Comparison of ENCODE assay signal across 9 cellular contexts in genomic region chr1:226690460-226690982, GRCh38. TPM values are rescaled to one million over a fixed set of nuclear protein-coding genes. Genes with fewer than 3 reads are reported as not detected.
DNase-seq lines count a peak whose midpoint lies in the region; ATAC-seq and TF ChIP-seq lines count a peak whose summit lies in the region.
"Had no signal": no experiment of that assay in that cellular context is flagged by ENCODE, and none has a peak within 500 bp of the region (broad histone marks: within the 10 kb centered on the region; RNA-seq: fewer than 3 reads in every experiment).

No MANE protein-coding gene starts in this region.

- intact Hi-C loops in head of caudate nucleus (cut with DNase I): no loop called here

- H3K27ac ChIP-seq in VCaP: peak overlapping the region; percentile 46
- H3K27ac ChIP-seq: A549 had no signal

- no peak overlapping the region for H3K4me3 ChIP-seq in fibroblast of villous mesenchyme (ENCODE audit: low read depth, low read length)
- H3K4me3 ChIP-seq: A549 had no signal

- DNase-seq in NCI-H1417 (lab: John Stamatoyannopoulos, UW) (peak in 2 of 3 experiments; percentile 18 to 34), NCI-H1417 treated with DMSO at 0.1 percent for 48 hours (lab: John Stamatoyannopoulos, UW) (no peak), fibroblast of villous mesenchyme (ENCODE audit: low read depth) (peak; percentile 63), head of caudate nucleus (no peak), cerebellar cortex (ENCODE audit: low spot score) (no peak)
- peak; percentile 48 for DNase-seq in stimulated activated naive CD4-positive, alpha-beta T cell treated with Interleukin-2 at 50 U/mL for 16 hours (lab: John Stamatoyannopoulos, UW)

- TF ChIP-seq CTCF in VCaP (conservative IDR thresholded peaks at IDR 0.05) (no peak), fibroblast of villous mesenchyme (IDR thresholded peaks at IDR 0.05; ENCODE audit: insufficient read depth, low read depth, low read length) (no peak)

- no peak for ATAC-seq in HG02970 (IDR thresholded peaks at IDR 0.05; ENCODE audit: low FRiP score, unreplicated experiment)
- ATAC-seq: A549 had no signal

RNA-seq across cellular contexts. Expression of gene ITPKB, which starts 48.6 kb away (rescaled TPM):
- 2.6 and 4.7 TPM in 2 replicates for total RNA-seq in fibroblast of villous mesenchyme

Comparison
In these comparisons a context has a peak if more than half of its experiments do, and no peak if none do; other contexts are left out.
1. DNase-seq: peak in NCI-H1417 (2 of 3), fibroblast of villous mesenchyme (single experiment) and stimulated activated naive CD4-positive, alpha-beta T cell treated with Interleukin-2 at 50 U/mL for 16 hours (single experiment); none in NCI-H1417 treated with DMSO at 0.1 percent for 48 hours (single experiment), head of caudate nucleus (0 of 42) and cerebellar cortex (single experiment).